ENCODE assay signal across 29 cellular contexts in the genomic region with DNA sequence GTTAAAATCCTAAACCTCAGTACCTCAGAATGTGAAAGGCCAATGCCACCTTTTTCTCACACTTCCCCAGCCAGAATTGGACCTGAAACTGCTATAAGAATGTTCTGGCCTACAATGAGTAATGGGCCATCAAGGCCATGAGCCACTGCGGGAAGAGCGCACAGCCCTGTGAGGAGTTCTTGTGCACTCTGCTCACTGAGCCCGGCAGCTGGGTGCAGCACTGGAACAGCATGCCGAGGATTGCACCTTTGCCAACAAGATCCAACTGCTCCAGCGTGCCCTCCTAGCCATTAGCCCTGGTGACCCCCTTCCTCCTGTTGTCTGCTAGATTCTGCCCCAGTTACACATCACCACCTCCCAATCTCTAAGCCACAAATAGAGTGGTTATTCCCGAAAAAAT.
"Had no signal": no experiment of that assay in that cellular context is flagged by ENCODE, and none has a peak within 500 bp of the region (broad histone marks: within the 10 kb centered on the region; RNA-seq: fewer than 3 reads in every experiment).

No MANE protein-coding gene starts in this region.

- H3K36me3 ChIP-seq: ovary, right lobe of liver, sigmoid colon, suprapubic skin, tibial artery, transverse colon, upper lobe of right lung, uterus had no signal

- H3K4me3 ChIP-seq: ovary, psoas muscle, right lobe of liver, sigmoid colon, suprapubic skin, testis, tibial artery, transverse colon, upper lobe of right lung, uterus had no signal

- H2AFZ ChIP-seq: parathyroid adenoma had no signal

- H3K27ac Mint-ChIP-seq: naive thymus-derived CD8-positive, alpha-beta T cell; natural killer cell treated with Interleukin-12 subunit alpha and Interleukin-12 subunit beta and Interleukin-15 and Interleukin-18, amount 100 ng/mL, for 72 hours; nephron progenitor cell; progenitor cell of endocrine pancreas; stimulated activated memory B cell treated with anti-CD40 and anti-IgM and Interleukin-4, amounts not matched to agents 10 μg/mL and 1 μg/mL and 100 μg/mL, for 72 hours; stimulated activated naive CD8-positive, alpha-beta T cell treated with anti-CD3 and anti-CD28 coated beads, Interleukin-15, amount 100 ng/mL, for 72 hours; type B pancreatic cell had no signal

- H3K9ac ChIP-seq: parathyroid adenoma had no signal

- H3K9me3 Mint-ChIP-seq: nephron progenitor cell, type B pancreatic cell had no signal

- H3K4me3 Mint-ChIP-seq: naive thymus-derived CD8-positive, alpha-beta T cell; natural killer cell treated with Interleukin-12 subunit alpha and Interleukin-12 subunit beta and Interleukin-15 and Interleukin-18, amount 100 ng/mL, for 72 hours; nephron progenitor cell; neural crest cell; stimulated activated memory B cell treated with anti-CD40 and anti-IgM and Interleukin-4, amounts not matched to agents 10 μg/mL and 1 μg/mL and 100 μg/mL, for 72 hours; stimulated activated naive CD8-positive, alpha-beta T cell treated with anti-CD3 and anti-CD28 coated beads, Interleukin-15, amount 100 ng/mL, for 72 hours; type B pancreatic cell had no signal

- ATAC-seq: naive thymus-derived CD8-positive, alpha-beta T cell; natural killer cell treated with Interleukin-12 subunit alpha and Interleukin-12 subunit beta and Interleukin-15 and Interleukin-18, amount 100 ng/mL, for 72 hours; psoas muscle; right cardiac atrium; right lobe of liver; stimulated activated memory B cell treated with anti-CD40 and anti-IgM and Interleukin-4, amounts not matched to agents 10 μg/mL and 1 μg/mL and 100 μg/mL, for 72 hours; stimulated activated naive CD8-positive, alpha-beta T cell treated with anti-CD3 and anti-CD28 coated beads, Interleukin-15, amount 100 ng/mL, for 72 hours; stimulated activated naive CD8-positive, alpha-beta T cell treated with anti-CD3 and anti-CD28 coated beads, Interleukin-15, Interleukin-2, amounts not matched to agents 100 U/mL and 50 U/mL, for 24 hours; upper lobe of right lung had no signal

- H3K9me3 ChIP-seq: ovary, psoas muscle, right lobe of liver, sigmoid colon, suprapubic skin, testis, tibial artery, transverse colon, upper lobe of right lung, uterus had no signal

- H3K36me3 Mint-ChIP-seq: naive thymus-derived CD8-positive, alpha-beta T cell; natural killer cell treated with Interleukin-12 subunit alpha and Interleukin-12 subunit beta and Interleukin-15 and Interleukin-18, amount 100 ng/mL, for 72 hours; stimulated activated memory B cell treated with anti-CD40 and anti-IgM and Interleukin-4, amounts not matched to agents 10 μg/mL and 1 μg/mL and 100 μg/mL, for 72 hours; type B pancreatic cell had no signal

- H3K27me3 Mint-ChIP-seq: naive thymus-derived CD8-positive, alpha-beta T cell; natural killer cell treated with Interleukin-12 subunit alpha and Interleukin-12 subunit beta and Interleukin-15 and Interleukin-18, amount 100 ng/mL, for 72 hours; progenitor cell of endocrine pancreas; stimulated activated memory B cell treated with anti-CD40 and anti-IgM and Interleukin-4, amounts not matched to agents 10 μg/mL and 1 μg/mL and 100 μg/mL, for 72 hours; stimulated activated naive CD8-positive, alpha-beta T cell treated with anti-CD3 and anti-CD28 coated beads, Interleukin-15, amount 100 ng/mL, for 72 hours had no signal

- H3K27me3 ChIP-seq: ovary, right lobe of liver, sigmoid colon, suprapubic skin, testis, tibial artery, transverse colon, upper lobe of right lung, uterus had no signal

- H3K4me1 Mint-ChIP-seq: naive thymus-derived CD8-positive, alpha-beta T cell; stimulated activated memory B cell treated with anti-CD40 and anti-IgM and Interleukin-4, amounts not matched to agents 10 μg/mL and 1 μg/mL and 100 μg/mL, for 72 hours; stimulated activated naive CD8-positive, alpha-beta T cell treated with anti-CD3 and anti-CD28 coated beads, Interleukin-15, amount 100 ng/mL, for 72 hours had no signal

- DNase-seq: naive thymus-derived CD8-positive, alpha-beta T cell; nephron progenitor cell; occipital lobe; ovary; psoas muscle; right cardiac atrium; right lobe of liver; sigmoid colon; small intestine; stimulated activated CD4-positive, alpha-beta T cell treated with anti-CD3 and anti-CD28 coated beads, Interleukin-15, amount 100 ng/mL, for 24 hours; stimulated activated CD4-positive, alpha-beta T cell treated with anti-CD3 and anti-CD28 coated beads, Interleukin-2, amount 100 ng/mL, for 24 hours; stimulated activated CD4-positive, alpha-beta T cell treated with anti-CD3 and anti-CD28 coated beads, Interleukin-2, amount 100 ng/mL, for 48 hours; stimulated activated CD4-positive, alpha-beta T cell treated with anti-CD3 and anti-CD28 coated beads, Interleukin-4, amount 100 ng/mL, for 24 hours; stimulated activated naive CD4-positive, alpha-beta T cell; stimulated activated naive CD8-positive, alpha-beta T cell treated with anti-CD3 and anti-CD28 coated beads, Interleukin-15, amount 100 ng/mL, for 72 hours; stimulated activated naive CD8-positive, alpha-beta T cell treated with anti-CD3 and anti-CD28 coated beads, Interleukin-15, Interleukin-2, amounts not matched to agents 100 U/mL and 50 U/mL, for 24 hours; substantia nigra; testis; tibial artery; transverse colon; upper lobe of right lung; uterus had no signal

- H3K27ac ChIP-seq: ovary, parathyroid adenoma, psoas muscle, right lobe of liver, sigmoid colon, suprapubic skin, testis, tibial artery, transverse colon, upper lobe of right lung, uterus had no signal

- H3K4me1 ChIP-seq: parathyroid adenoma, psoas muscle, right lobe of liver, sigmoid colon, suprapubic skin, testis, tibial artery, transverse colon, upper lobe of right lung, uterus had no signal
